8 cellular contexts compared by ENCODE assay signal in the genomic region with DNA sequence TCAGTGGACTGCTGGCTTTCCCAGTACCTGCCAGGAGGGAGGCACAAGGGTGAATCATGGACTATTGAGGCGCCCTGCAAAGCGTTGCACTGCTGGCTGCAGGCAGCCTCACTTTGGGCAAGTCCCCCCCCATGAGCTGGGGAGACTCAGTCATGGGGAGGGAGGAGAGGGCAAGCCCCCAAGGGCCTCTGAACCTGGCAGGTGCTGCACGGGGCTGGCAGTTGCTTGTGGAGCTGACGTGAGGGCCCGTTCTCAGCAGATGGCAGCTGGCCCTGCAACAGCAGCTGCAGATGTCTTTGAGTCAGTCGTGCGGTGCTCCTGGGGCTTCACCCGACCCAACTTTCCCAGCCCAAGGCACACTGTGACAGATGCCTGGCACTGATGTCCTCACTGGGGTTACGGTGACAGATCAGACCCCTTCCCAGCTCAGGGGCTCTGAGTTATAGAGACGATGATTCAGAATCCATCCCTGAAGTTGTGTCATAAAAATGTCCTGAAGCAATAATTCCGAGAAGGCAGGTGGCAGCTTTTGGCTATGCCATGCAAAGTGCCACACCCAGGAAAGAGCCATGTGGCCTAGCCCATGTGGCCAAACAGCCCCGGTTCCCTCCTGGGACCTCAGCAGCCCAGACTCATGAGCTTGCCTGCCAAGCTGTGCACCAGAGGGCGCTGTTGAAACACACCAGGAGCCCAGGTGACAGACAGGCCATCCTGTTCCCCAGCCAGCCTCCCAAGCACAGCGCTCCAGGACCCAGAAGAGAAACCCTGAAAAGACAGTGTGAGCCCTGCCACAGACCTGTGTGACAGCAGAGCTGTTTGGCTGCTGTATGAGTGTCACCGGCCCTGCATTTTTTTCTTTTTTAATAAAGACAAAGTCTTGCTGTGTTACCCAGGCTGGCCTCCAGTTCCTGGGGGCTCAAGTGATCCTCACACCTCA. TPM values are rescaled to one million over a fixed set of nuclear protein-coding genes. Genes with fewer than 3 reads are reported as not detected.
DNase-seq lines count a peak whose midpoint lies in the region; ATAC-seq and TF ChIP-seq lines count a peak whose summit lies in the region.

No MANE protein-coding gene starts in this region.

- peaks cover 25% of the 10 kb centered on the region for H3K36me3 ChIP-seq in CD8-positive, alpha-beta memory T cell (ENCODE audit: insufficient read depth, low read length)
- H3K36me3 ChIP-seq in PC-9 (ENCODE audit: low read depth) (peaks cover 31% of the 10 kb centered on the region), neural cell (ENCODE audit: insufficient read depth, low read length) (peaks cover 8% of the 10 kb centered on the region)

- H2AFZ ChIP-seq in PC-9 (no peak overlapping the region), neural cell (ENCODE audit: low read depth, low read length) (no peak overlapping the region)

- H3K9me2 ChIP-seq in PC-9 (ENCODE audit: insufficient read depth) (no peaks in the 10 kb centered on the region), neural cell (ENCODE audit: insufficient read depth, low read length) (no peaks in the 10 kb centered on the region)

- H3F3A ChIP-seq in PC-9 (ENCODE audit: insufficient read depth, low read depth), result peaks cover 38% of the 10 kb centered on the region
- H3F3A ChIP-seq in neural cell (ENCODE audit: insufficient read depth, low read length, poor library complexity, severe bottlenecking), result no peaks in the 10 kb centered on the region

- no peak overlapping the region for H3K9ac ChIP-seq in neural cell (ENCODE audit: low read length)

- intact Hi-C loops in PC-9 (cut with micrococcal nuclease; ENCODE audit: unreplicated experiment), result loop anchor here (1.0 to 5.0 kb wide), 5 partner anchors 17 to 168 kb away; no protein-coding TSS in a partner anchor

- no peaks in the 10 kb centered on the region for H3K9me3 ChIP-seq in CD8-positive, alpha-beta memory T cell (ENCODE audit: low read length)
- H3K9me3 ChIP-seq in PC-9 (ENCODE audit: insufficient read depth, low read depth) (no peaks in the 10 kb centered on the region), neural cell (ENCODE audit: low read length) (no peaks in the 10 kb centered on the region)

- no peaks in the 10 kb centered on the region for H3K27me3 ChIP-seq in CD8-positive, alpha-beta memory T cell (ENCODE audit: insufficient read depth, low read length, poor library complexity, severe bottlenecking)
- no peaks in the 10 kb centered on the region for H3K27me3 ChIP-seq in PC-9 (ENCODE audit: insufficient read depth, low read depth)
- no peaks in the 10 kb centered on the region for H3K27me3 ChIP-seq in neural cell (ENCODE audit: insufficient read depth, low read depth, low read length)

- peak; percentile 81 for ATAC-seq in GM19463 (IDR thresholded peaks at IDR 0.05; ENCODE audit: unreplicated experiment)

- H3K27ac ChIP-seq in CD8-positive, alpha-beta memory T cell (ENCODE audit: low read depth, low read length), result no peak overlapping the region
- H3K27ac ChIP-seq in PC-9 (peak overlapping the region; percentile 28), neural cell (ENCODE audit: low read length) (no peak overlapping the region)

- peak; percentile 67 to 90 (median 77) for DNase-seq in CD8-positive, alpha-beta memory T cell
- peak; percentile 79 for DNase-seq in Jurkat, Clone E6-1 (ENCODE audit: low read depth, low spot score)
- peak; percentile 94 to 96 for DNase-seq in PC-9
- DNase-seq in activated T-cell treated with anti-CD3 and anti-CD28 coated beads, Interleukin-2, amount 50 U/mL, for 1 hour, result peak; percentile 87
- DNase-seq in fibroblast of gingiva (ENCODE audit: low read depth), result peak; percentile 89
- DNase-seq in stimulated activated naive CD4-positive, alpha-beta T cell treated with Interleukin-2 at 50 U/mL for 16 hours (lab: John Stamatoyannopoulos, UW), result peak; percentile 78

- TF ChIP-seq CTCF in PC-9 (conservative IDR thresholded peaks at IDR 0.05) (peak; percentile 96), neural cell (IDR thresholded peaks at IDR 0.05; ENCODE audit: poor library complexity, severe bottlenecking) (peak; percentile 71)

- POLR2A ChIA-PET in CD8-positive, alpha-beta memory T cell (lab: Charles Lee), result interaction anchor here (0.7 to 1.3 kb wide), 4 partner anchors 29 to 91 kb away, joined by 3 to 4 read pairs (median 3); no protein-coding TSS in a partner anchor
- POLR2A ChIA-PET in PC-9 (lab: Charles Lee; ENCODE audit: unreplicated experiment), result interaction anchor here (0.6 kb wide), 2 partner anchors 59 to 550 kb away, joined by 3 to 4 read pairs; no protein-coding TSS in a partner anchor

- peaks cover 0 to 75% (median 23%) of the 10 kb centered on the region in 3 donors for H3K36me3 Mint-ChIP-seq in CD8-positive, alpha-beta memory T cell

- no peak overlapping the region for H3K4me2 ChIP-seq in PC-9
- H3K4me2 ChIP-seq in neural cell (ENCODE audit: low read length), result no peak overlapping the region

- H3K4me1 ChIP-seq in CD8-positive, alpha-beta memory T cell (ENCODE audit: insufficient read depth, low read length), result peaks cover 4% of the 10 kb centered on the region
- H3K4me1 ChIP-seq in PC-9 (replicated peaks; ENCODE audit: insufficient read depth), result peaks cover 11% of the 10 kb centered on the region

- BruUV-seq in PC-9 (replicated peaks; lab: Mats Ljungman, UMichigan), result no TSS peak

- H3K4me1 Mint-ChIP-seq in CD8-positive, alpha-beta memory T cell, result peaks cover 5 to 8% (median 6%) of the 10 kb centered on the region in 3 donors

- peaks cover 25% of the 10 kb centered on the region for H4K20me1 ChIP-seq in PC-9 (ENCODE audit: insufficient read depth)
- H4K20me1 ChIP-seq in neural cell (ENCODE audit: insufficient read depth), result no peaks in the 10 kb centered on the region

- CTCF ChIA-PET in CD8-positive, alpha-beta memory T cell (lab: Charles Lee), result interaction anchor here (0.5 to 5.5 kb wide), 33 partner anchors 9 to 446 kb away, joined by 3 to 55 read pairs (median 4); partner anchors contain the start of genes LDLR and SPC24
- CTCF ChIA-PET in PC-9 (lab: Charles Lee), result interaction anchor here (0.7 to 1.4 kb wide), 5 partner anchors 56 to 447 kb away, joined by 3 to 16 read pairs (median 3); no protein-coding TSS in a partner anchor

- no peaks in the 10 kb centered on the region for H3K9me3 Mint-ChIP-seq in CD8-positive, alpha-beta memory T cell

- H3K27ac Mint-ChIP-seq in CD8-positive, alpha-beta memory T cell, result peak overlapping the region in 7 of 8 donors; percentile 51 to 69 (median 62)

- no peak overlapping the region for H3K4me3 ChIP-seq in CD8-positive, alpha-beta memory T cell (ENCODE audit: low read length)
- H3K4me3 ChIP-seq in Jurkat, Clone E6-1 (ENCODE audit: low read length), result no peak overlapping the region
- H3K4me3 ChIP-seq in PC-9, result no peak overlapping the region
- no peak overlapping the region for H3K4me3 ChIP-seq in neural cell (ENCODE audit: low read length)

- H3K4me3 Mint-ChIP-seq in CD8-positive, alpha-beta memory T cell, result no peak overlapping the region

- H3K79me2 ChIP-seq in PC-9 (ENCODE audit: low read depth), result 0 out of 2 replicates have a peak, but pooled peaks cover 11% of the 10 kb centered on the region
- H3K79me2 ChIP-seq in neural cell (replicated peaks; ENCODE audit: insufficient read depth, low read length), result peaks cover 3% of the 10 kb centered on the region

- no peaks in the 10 kb centered on the region for H3K27me3 Mint-ChIP-seq in CD8-positive, alpha-beta memory T cell

- TF ChIP-seq EP300 in neural cell (conservative IDR thresholded peaks at IDR 0.05; ENCODE audit: poor library complexity, severe bottlenecking), result no peak

- TF ChIP-seq RAD21 in neural cell (conservative IDR thresholded peaks at IDR 0.05), result peak; percentile 50

TF ChIP-seq in neural cell, 6 proteins besides CTCF, POLR2A, EP300 and RAD21:
- no peak for TF ChIP-seq MXI1 (conservative IDR thresholded peaks at IDR 0.05; ENCODE audit: poor library complexity, severe bottlenecking)
- no peak for TF ChIP-seq REST (IDR thresholded peaks at IDR 0.05; ENCODE audit: borderline replicate concordance)
- TF ChIP-seq TAF1 (IDR thresholded peaks at IDR 0.05; ENCODE audit: low read depth), result no peak
- no peak for TF ChIP-seq EZH2 (IDR thresholded peaks at IDR 0.05; ENCODE audit: borderline replicate concordance, insufficient read depth, low read length, poor library complexity, severe bottlenecking)
- peak; percentile 15 for TF ChIP-seq POLR2AphosphoS5 (IDR thresholded peaks at IDR 0.05)
- peak; percentile 55 for TF ChIP-seq SMC3 (conservative IDR thresholded peaks at IDR 0.05; ENCODE audit: poor library complexity)

RNA-seq across cellular contexts. Expression of gene LDLR, which starts 53.6 kb away (rescaled TPM):
- total RNA-seq in CD8-positive, alpha-beta memory T cell, result 10 to 100 TPM; 27.7 to 35.1 TPM
- polyA plus RNA-seq in CD8-positive, alpha-beta memory T cell, result 8.2 TPM
- 25.4 TPM for polyA plus RNA-seq in Jurkat, Clone E6-1 (2012; ENCODE audit: insufficient read depth, insufficient read length)
- 160 and 182 TPM in 2 replicates for total RNA-seq in PC-9 (2021)
- polyA plus RNA-seq in neural cell, result 23.2 and 26.4 TPM in 2 replicates
- 66.4 and 70.8 TPM in 2 replicates for polyA minus RNA-seq in neural cell
